In genomic region chr2:127158614-127159290, GRCh38 we compare ENCODE assay signal across 12 cellular contexts. TPM values are rescaled to one million over a fixed set of nuclear protein-coding genes. Genes with fewer than 3 reads are reported as not detected.
DNase-seq lines count a peak whose midpoint lies in the region; ATAC-seq and TF ChIP-seq lines count a peak whose summit lies in the region.
"Had no signal": no experiment of that assay in that cellular context is flagged by ENCODE, and none has a peak within 500 bp of the region (broad histone marks: within the 10 kb centered on the region; RNA-seq: fewer than 3 reads in every experiment).

No MANE protein-coding gene starts in this region.

- H3K27ac Mint-ChIP-seq in osteocyte (ENCODE audit: unreplicated experiment), result peak overlapping the region; percentile 92
- H3K27ac Mint-ChIP-seq: CD8-positive, alpha-beta T cell had no signal

- no peaks in the 10 kb centered on the region for H3K9me3 Mint-ChIP-seq in osteocyte (ENCODE audit: unreplicated experiment)
- H3K9me3 Mint-ChIP-seq: CD8-positive, alpha-beta T cell had no signal

- TF ChIP-seq CTCF in osteocyte (IDR thresholded peaks at IDR 0.05), result no peak

- peak; percentile 68 for ATAC-seq in GM18867 (IDR thresholded peaks at IDR 0.05; ENCODE audit: unreplicated experiment)
- peak; percentile 57 for ATAC-seq in GM21825 (IDR thresholded peaks at IDR 0.05; ENCODE audit: unreplicated experiment)
- ATAC-seq in GM18519 (IDR thresholded peaks at IDR 0.05; ENCODE audit: low FRiP score, unreplicated experiment), result no peak
- ATAC-seq: CD8-positive, alpha-beta T cell; right cardiac atrium had no signal

- H3K27me3 Mint-ChIP-seq in osteocyte (ENCODE audit: unreplicated experiment), result no peaks in the 10 kb centered on the region

- H3K36me3 Mint-ChIP-seq in osteocyte (ENCODE audit: unreplicated experiment), result no peaks in the 10 kb centered on the region
- H3K36me3 Mint-ChIP-seq: CD8-positive, alpha-beta T cell had no signal

- DNase-seq in NOMO-1 (lab: John Stamatoyannopoulos, UW; ENCODE audit: unreplicated experiment in 2 of 2), result peak; percentile 27 to 40
- peak; percentile 38 for DNase-seq in osteocyte (ENCODE audit: extremely low spot score, unreplicated experiment)
- DNase-seq in RPMI8226, result no peak
- DNase-seq in SKM-1 treated with dmso at 0.1 percent for 144 hours (lab: John Stamatoyannopoulos, UW; ENCODE audit: unreplicated experiment), result no peak
- DNase-seq in effector CD4-positive, alpha-beta T cell, result no peak
- DNase-seq: GF-D8, right cardiac atrium, T-helper 9 cell had no signal

- H3K4me3 Mint-ChIP-seq in osteocyte (ENCODE audit: unreplicated experiment), result no peak overlapping the region
- H3K4me3 Mint-ChIP-seq: CD8-positive, alpha-beta T cell had no signal

- peaks cover 68% of the 10 kb centered on the region for H3K4me1 Mint-ChIP-seq in osteocyte (ENCODE audit: unreplicated experiment)

RNA-seq across cellular contexts. Expression of gene BIN1, which starts 51.8 kb away (rescaled TPM):
- total RNA-seq in osteocyte, result 101 TPM in 2 replicates

Comparison
In these comparisons a context has a peak if more than half of its experiments do, and no peak if none do; other contexts are left out.
1. DNase-seq: peak in NOMO-1 (2 of 2) and osteocyte (single experiment); none in RPMI8226 (single experiment), SKM-1 treated with dmso at 0.1 percent for 144 hours (single experiment) and effector CD4-positive, alpha-beta T cell (single experiment).